In the genomic region with DNA sequence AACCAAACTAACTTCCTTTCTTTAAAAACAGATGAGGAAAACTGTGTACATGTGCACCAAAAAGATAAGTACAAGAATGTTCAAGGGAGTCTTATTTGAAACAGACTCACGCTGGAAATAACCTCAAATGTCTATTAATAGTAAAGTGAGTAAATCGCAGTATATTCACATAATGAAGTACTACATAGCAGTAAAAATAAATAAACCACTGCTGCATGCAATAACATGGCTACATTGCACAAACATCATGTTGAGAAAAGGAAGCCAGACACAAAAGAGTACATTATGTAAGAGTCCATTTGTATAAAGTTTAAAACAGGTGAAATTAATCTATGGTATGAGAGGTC, we compare ENCODE assay signal across 12 cellular contexts. TPM values are rescaled to one million over a fixed set of nuclear protein-coding genes. Genes with fewer than 3 reads are reported as not detected.
A peak's percentile ranks its signal among the peaks of the same experiment; 100 is the strongest.
DNase-seq lines count a peak whose midpoint lies in the region; ATAC-seq, FAIRE-seq and TF ChIP-seq lines count a peak whose summit lies in the region.
"Had no signal": no experiment of that assay in that cellular context is flagged by ENCODE, and none has a peak within 500 bp of the region (broad histone marks: within the 10 kb centered on the region; RNA-seq: fewer than 3 reads in every experiment).

No MANE protein-coding gene starts in this region.

- in situ Hi-C loops in K562 (cut with MboI): no loop called here

- H3K4me3 ChIP-seq in K562 (no peak overlapping the region), neutrophil (ENCODE audit: low read depth in 1 of 2, low read length in 1 of 2) (peak overlapping the region; percentile 67 to 95)
- H3K4me3 ChIP-seq: body of pancreas, sigmoid colon, tibial nerve had no signal

- H3K27me3 ChIP-seq in K562 (ENCODE audit: control insufficient read depth in 2 of 2, insufficient read depth in 2 of 2, low read length in 2 of 2) (peaks cover 0 to 10% of the 10 kb centered on the region in 2 experiments; a peak in 3 of 5 replicates), neutrophil (no peaks in the 10 kb centered on the region)
- H3K27me3 ChIP-seq: body of pancreas had no signal

- no peak for TF ChIP-seq EP300 in K562 (IDR thresholded peaks at IDR 0.05; ENCODE audit: low read length)

- WGBS in K562 (ENCODE audit: insufficient coverage, low coverage, missing lambda C conversion rate): 0% methylated on average over 2 of the region's 2 CpGs

- FAIRE-seq in K562 (lab: Jason Lieb, UNC): no peak

- H4K20me1 ChIP-seq in K562 (replicated peaks; ENCODE audit: control insufficient read depth, insufficient read depth, low read length): no peaks in the 10 kb centered on the region

- no peaks in the 10 kb centered on the region for H3K9me1 ChIP-seq in K562 (ENCODE audit: control insufficient read depth, insufficient read depth, low read length)

- no peak for TF ChIP-seq POLR2A in K562 (conservative IDR thresholded peaks at IDR 0.05)

- H3K9me3 Mint-ChIP-seq in activated CD4-positive, alpha-beta T cell treated with anti-CD3 and anti-CD28 coated beads, Interleukin-2, amount 10 ng/mL, durations not matched to agents 7 days and 5 days: peaks cover 5% of the 10 kb centered on the region

- no peak overlapping the region for H3K9ac ChIP-seq in K562 (ENCODE audit: insufficient read depth in 1 of 2, low read depth in 2 of 2, low read length in 2 of 2)

- H3K4me3 Mint-ChIP-seq in activated CD4-positive, alpha-beta T cell treated with anti-CD3 and anti-CD28 coated beads, Interleukin-2, amount 10 ng/mL, durations not matched to agents 7 days and 5 days: peak overlapping the region; percentile 100

- H3K27ac ChIP-seq in K562 (ENCODE audit: extremely low read depth, low read depth, low read length) (no peak overlapping the region), neutrophil (peak overlapping the region; percentile 99)
- H3K27ac ChIP-seq: sigmoid colon had no signal

- no peak for TF ChIP-seq RAD21 in K562 (CRISPR knock-in tag; conservative IDR thresholded peaks at IDR 0.05 in 1 of 2, IDR thresholded peaks at IDR 0.05 in 1 of 2)

- no peak overlapping the region for H2AFZ ChIP-seq in K562 (ENCODE audit: low read depth, low read length)

- no TSS peak for BruUV-seq in K562 (replicated peaks; lab: Mats Ljungman, UMichigan)

- no peak overlapping the region for H3K27ac Mint-ChIP-seq in activated CD4-positive, alpha-beta T cell treated with anti-CD3 and anti-CD28 coated beads, Interleukin-2, amount 10 ng/mL, durations not matched to agents 7 days and 5 days

- peaks cover 11% of the 10 kb centered on the region for H3K36me3 Mint-ChIP-seq in activated CD4-positive, alpha-beta T cell treated with anti-CD3 and anti-CD28 coated beads, Interleukin-2, amount 10 ng/mL, durations not matched to agents 7 days and 5 days (ENCODE audit: low read depth)

- CTCF ChIA-PET in activated CD4-positive, alpha-beta T cell treated with anti-CD3 and anti-CD28 coated beads, Interleukin-2, amount 10 ng/mL, durations not matched to agents 7 days and 5 days (lab: Charles Lee): interaction anchor here (2.1 kb wide), 1 partner anchor 14 kb away, joined by 4 read pairs; no protein-coding TSS in a partner anchor
- CTCF ChIA-PET in K562 (lab: Yijun Ruan, JAX; ENCODE audit: low intra/inter-chr PET ratio): interaction anchor here (0.7 kb wide), 1 partner anchor 240 kb away, joined by 3 read pairs; no protein-coding TSS in a partner anchor

- POLR2A ChIA-PET in activated CD4-positive, alpha-beta T cell treated with anti-CD3 and anti-CD28 coated beads, Interleukin-2, amount 10 ng/mL, durations not matched to agents 7 days and 5 days (lab: Charles Lee): no interaction called here
- POLR2A ChIA-PET in K562 (lab: Yijun Ruan, JAX): no interaction called here

- H3K36me3 ChIP-seq in K562 (ENCODE audit: control insufficient read depth, insufficient read depth, low read length) (no peaks in the 10 kb centered on the region), neutrophil (no peaks in the 10 kb centered on the region)
- H3K36me3 ChIP-seq: sigmoid colon, tibial nerve had no signal

- H3K27me3 Mint-ChIP-seq in activated CD4-positive, alpha-beta T cell treated with anti-CD3 and anti-CD28 coated beads, Interleukin-2, amount 10 ng/mL, durations not matched to agents 7 days and 5 days: no peaks in the 10 kb centered on the region

- no peak overlapping the region for H3K4me2 ChIP-seq in K562 (ENCODE audit: insufficient read depth, low read length)

- intact Hi-C loops in K562 (cut with micrococcal nuclease): no loop called here

- no peak for TF ChIP-seq CTCF in K562 (IDR thresholded peaks at IDR 0.05 in 2 of 3, conservative IDR thresholded peaks at IDR 0.05 in 1 of 3; ENCODE audit: insufficient read depth in 2 of 3, low read depth in 1 of 3, low read length in 3 of 3)
- TF ChIP-seq CTCF in neutrophil (IDR thresholded peaks at IDR 0.05): no peak

- H3K9me3 ChIP-seq in K562 (replicated peaks; ENCODE audit: control insufficient read depth, insufficient read depth, low read depth, low read length): no peaks in the 10 kb centered on the region
- no peaks in the 10 kb centered on the region for H3K9me3 ChIP-seq in neutrophil
- H3K9me3 ChIP-seq: body of pancreas, sigmoid colon, tibial nerve had no signal

- peaks cover 20 to 24% of the 10 kb centered on the region in 2 experiments for H3K4me1 ChIP-seq in K562 (replicated peaks in 1 of 2; ENCODE audit: control insufficient read depth in 2 of 2, insufficient read depth in 2 of 2, low read length in 2 of 2)
- H3K4me1 ChIP-seq in neutrophil (ENCODE audit: control insufficient read depth in 1 of 2, insufficient read depth in 1 of 2, low read depth in 1 of 2, low read length in 1 of 2): peaks cover 63 to 66% of the 10 kb centered on the region in 2 experiments

- peaks cover 82% of the 10 kb centered on the region for H3K4me1 Mint-ChIP-seq in activated CD4-positive, alpha-beta T cell treated with anti-CD3 and anti-CD28 coated beads, Interleukin-2, amount 10 ng/mL, durations not matched to agents 7 days and 5 days

- no peaks in the 10 kb centered on the region for H3K79me2 ChIP-seq in K562 (ENCODE audit: control insufficient read depth, insufficient read depth, low read length)

- DNase-seq in activated CD4-positive, alpha-beta T cell treated with anti-CD3 and anti-CD28 coated beads, Interleukin-2, amount 10 ng/mL, durations not matched to agents 7 days and 5 days: no peak
- no peak for DNase-seq in activated CD4-positive, alpha-beta T cell treated with anti-CD3 and anti-CD28 coated beads for 4 hours
- DNase-seq in MV-4-11 (lab: John Stamatoyannopoulos, UW) (peak; percentile 72), K562 (ENCODE audit: extremely low read depth in 1 of 4, low spot score in 3 of 4) (no peak), putamen (ENCODE audit: low spot score) (no peak), inferior parietal cortex (ENCODE audit: extremely low spot score) (no peak)
- DNase-seq: ACHN, body of pancreas, sigmoid colon had no signal

- ATAC-seq in K562 (no peak), HG02852 (IDR thresholded peaks at IDR 0.05; ENCODE audit: unreplicated experiment) (no peak)
- ATAC-seq: body of pancreas had no signal

TF ChIP-seq in K562, 482 proteins besides CTCF, POLR2A, EP300 and RAD21 (continues in another document):
- TF ChIP-seq CREB1 (IDR thresholded peaks at IDR 0.05) (no peak), CREB1 (CRISPR knock-in tag; IDR thresholded peaks at IDR 0.05) (no peak)

RNA-seq across cellular contexts. Expression of a gene that starts 5.3 kb away (rescaled TPM):
- 100 to 1,000 TPM; 329 to 349 TPM for total RNA-seq in activated CD4-positive, alpha-beta T cell treated with anti-CD3 and anti-CD28 coated beads, Interleukin-2, amount 10 ng/mL, durations not matched to agents 7 days and 5 days
- total RNA-seq in K562 (2011; cell fraction: chromatin; rRNA removed; ENCODE audit: low replicate concordance): not detected in 2 replicates
- total RNA-seq in K562 (2011; cell fraction: nucleolus; rRNA removed): not detected in 2 replicates
- total RNA-seq in K562 (2011; cell fraction: nucleoplasm; rRNA removed): not detected in 2 replicates
- total RNA-seq in K562 (2014; rRNA removed): not detected in 2 replicates
- not detected in 2 replicates for total RNA-seq in K562 (2014; rRNA removed; fragmentation: Illumina TruSeq; extraction: Trizol)
- 0.15 TPM in 1 of 2 replicates, not detected in the other for total RNA-seq in K562 (2015; rRNA removed; fragmentation: Illumina TruSeq; extraction: Trizol)
- 0.36 and 0.44 TPM in 2 replicates for total RNA-seq in K562 (2021)
- polyA plus RNA-seq in K562 (2011; rRNA removed): not detected in 2 replicates
- polyA plus RNA-seq in K562 (2011; cell fraction: cytosol; rRNA removed): 0.10 TPM in 1 of 2 replicates, not detected in the other
- not detected in 2 replicates for polyA plus RNA-seq in K562 (2011; cell fraction: nucleus; rRNA removed)
- polyA plus RNA-seq in K562 (2012): 0.17 and 0.33 TPM in 2 replicates
- polyA plus RNA-seq in K562 (2014; fragmentation: Illumina TruSeq; extraction: Trizol): 0.13 TPM in 1 of 2 replicates, not detected in the other
- polyA plus RNA-seq in K562 (2014; fragmentation: Nextera tagmentation; extraction: Ambion mirVana): under 1 TPM in 1 of 2 experiments, not detected in 1; 0.08 TPM
- polyA plus RNA-seq in K562 (2014; rRNA removed): not detected in 2 replicates
- polyA minus RNA-seq in K562 (2011; rRNA and poly(A)+ RNA removed): 0.11 TPM in 1 of 2 replicates, not detected in the other
- not detected in 2 replicates for polyA minus RNA-seq in K562 (2011; cell fraction: cytosol; rRNA and poly(A)+ RNA removed)
- 0.13 TPM in 1 of 2 replicates, not detected in the other for polyA minus RNA-seq in K562 (2011; cell fraction: nucleus; rRNA and poly(A)+ RNA removed)

RNA-seq across cellular contexts. Expression of a gene that starts 21.8 kb away (rescaled TPM):
- total RNA-seq in activated CD4-positive, alpha-beta T cell treated with anti-CD3 and anti-CD28 coated beads, Interleukin-2, amount 10 ng/mL, durations not matched to agents 7 days and 5 days: 10 to 100 TPM; 48.2 to 56.0 TPM
- not detected in 2 replicates for total RNA-seq in K562 (2011; cell fraction: chromatin; rRNA removed; ENCODE audit: low replicate concordance)
- not detected in 2 replicates for total RNA-seq in K562 (2011; cell fraction: nucleolus; rRNA removed)
- total RNA-seq in K562 (2011; cell fraction: nucleoplasm; rRNA removed): not detected in 2 replicates
- total RNA-seq in K562 (2014; rRNA removed) (not detected in 2 replicates), K562 (2014; rRNA removed; fragmentation: Illumina TruSeq; extraction: Trizol) (not detected in 2 replicates), K562 (2015; rRNA removed; fragmentation: Illumina TruSeq; extraction: Trizol) (0.07 TPM in 1 of 2 replicates, not detected in the other), K562 (2021) (0.27 TPM in 1 of 2 replicates, not detected in the other)
- polyA plus RNA-seq in K562 (2011; rRNA removed) (0.05 and 0.15 TPM in 2 replicates), K562 (2014; fragmentation: Illumina TruSeq; extraction: Trizol) (not detected in 2 replicates), K562 (2014; fragmentation: Nextera tagmentation; extraction: Ambion mirVana) (not detected), K562 (2014; rRNA removed) (0.22 TPM in 1 of 2 replicates, not detected in the other)
- 0.19 TPM in 1 of 2 replicates, not detected in the other for polyA plus RNA-seq in K562 (2011; cell fraction: cytosol; rRNA removed)
- polyA plus RNA-seq in K562 (2011; cell fraction: nucleus; rRNA removed): not detected in 2 replicates
- 0.12 and 0.15 TPM in 2 replicates for polyA plus RNA-seq in K562 (2012)
- not detected in 2 replicates for polyA minus RNA-seq in K562 (2011; rRNA and poly(A)+ RNA removed)
- polyA minus RNA-seq in K562 (2011; cell fraction: cytosol; rRNA and poly(A)+ RNA removed): not detected in 2 replicates
- not detected in 2 replicates for polyA minus RNA-seq in K562 (2011; cell fraction: nucleus; rRNA and poly(A)+ RNA removed)
- total RNA-seq: body of pancreas had no signal

Comparison
In these comparisons a context has a peak if more than half of its experiments do, and no peak if none do; other contexts are left out.
1. RNA of a gene that starts 5.3 kb away (total RNA-seq): 329 to 349 TPM in activated CD4-positive, alpha-beta T cell treated with anti-CD3 and anti-CD28 coated beads, Interleukin-2, amount 10 ng/mL, durations not matched to agents 7 days and 5 days; 0.15 to 0.44 TPM in K562; every median in the first group is over 100 times any median in the second.
2. RNA of a gene that starts 21.8 kb away (total RNA-seq): 48.2 to 56.0 TPM in activated CD4-positive, alpha-beta T cell treated with anti-CD3 and anti-CD28 coated beads, Interleukin-2, amount 10 ng/mL, durations not matched to agents 7 days and 5 days; 0.07 to 0.27 TPM in K562; every median in the first group is over 10 times any median in the second.